ENCODE assay signal across 12 cellular contexts in the genomic region with DNA sequence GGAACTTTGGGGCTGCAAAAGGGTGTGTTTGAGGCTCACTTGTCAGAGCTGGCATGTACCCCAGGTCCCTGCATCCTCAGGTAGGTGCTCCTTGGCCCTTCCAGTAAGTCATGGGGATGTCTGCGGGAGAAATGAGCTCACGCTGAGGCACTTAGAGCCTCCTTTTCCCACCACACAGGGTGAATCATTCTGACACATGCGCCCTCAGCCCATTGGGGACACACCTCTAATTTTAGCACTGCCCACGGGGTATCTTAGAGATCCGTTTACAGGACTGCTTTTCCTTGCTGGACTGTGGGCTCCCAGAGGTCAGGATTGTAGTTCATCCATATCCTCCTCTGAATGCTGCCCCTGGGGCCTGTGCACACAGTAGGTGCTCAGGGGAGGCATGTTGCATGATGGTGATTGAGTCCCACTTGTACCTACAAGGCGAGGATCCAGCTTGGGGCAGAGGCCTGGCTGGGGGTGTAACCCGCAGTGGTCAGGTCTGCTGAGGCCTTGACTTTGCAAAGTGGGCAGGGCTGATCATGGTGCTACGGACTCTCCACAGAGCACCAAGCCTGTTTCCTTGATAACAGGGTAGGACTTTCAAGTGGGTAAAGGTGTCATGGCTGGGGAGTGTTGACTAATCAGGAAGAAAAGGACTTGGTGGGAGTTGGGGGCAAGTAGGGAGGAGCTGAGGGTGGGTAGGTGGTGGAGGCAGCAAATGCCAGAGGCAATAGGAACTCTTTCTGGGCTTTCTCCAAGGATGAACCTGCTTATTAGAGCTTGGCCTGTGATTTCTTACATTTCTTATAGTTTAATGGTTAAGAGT. TPM values are rescaled to one million over a fixed set of nuclear protein-coding genes. Genes with fewer than 3 reads are reported as not detected.
DNase-seq lines count a peak whose midpoint lies in the region; ATAC-seq and TF ChIP-seq lines count a peak whose summit lies in the region.
"Had no signal": no experiment of that assay in that cellular context is flagged by ENCODE, and none has a peak within 500 bp of the region (broad histone marks: within the 10 kb centered on the region; RNA-seq: fewer than 3 reads in every experiment).

No MANE protein-coding gene starts in this region.

- peak overlapping the region; percentile 23 for H3K9ac ChIP-seq in HCT116 (ENCODE audit: low read length)

- no peak overlapping the region for H2AFZ ChIP-seq in HCT116 (ENCODE audit: low read depth, low read length, poor library complexity, severe bottlenecking)

- H3K27ac ChIP-seq in HCT116 (ENCODE audit: low read depth, low read length): no peak overlapping the region; the same call in 1 of the 2 replicates
- H3K27ac ChIP-seq in breast epithelium: peak overlapping the region; percentile 74 to 75
- peak overlapping the region; percentile 77 for H3K27ac ChIP-seq in muscle layer of duodenum (ENCODE audit: low read length)

- H3K36me3 ChIP-seq in HCT116 (ENCODE audit: control insufficient read depth in 1 of 2, insufficient read depth in 2 of 2, low read length in 2 of 2) (0 out of 4 replicates have a peak, but pooled peaks cover 0 to 3% of the 10 kb centered on the region in 2 experiments), breast epithelium (no peaks in the 10 kb centered on the region), muscle layer of duodenum (ENCODE audit: control insufficient read depth in 1 of 2, insufficient read depth in 2 of 2, low read length in 2 of 2) (no peaks in the 10 kb centered on the region)

- H3K9me2 ChIP-seq in HCT116 (ENCODE audit: insufficient read depth): no peaks in the 10 kb centered on the region

- ATAC-seq in HCT116: peak; percentile 21; the same call in 1 of the 2 replicates

- DNase-seq in ACHN (peak; percentile 29), HCT116 (ENCODE audit: low read depth, low spot score) (no peak), breast epithelium (ENCODE audit: low spot score in 2 of 2) (no peak), NCI-H524 (lab: John Stamatoyannopoulos, UW) (no peak), NCI-H345 treated with DMSO at 0.1 percent for 48 hours (lab: John Stamatoyannopoulos, UW; ENCODE audit: unreplicated experiment) (no peak), retina (no peak)
- no peak for DNase-seq in stimulated activated CD4-positive, alpha-beta T cell treated with anti-CD3 and anti-CD28 coated beads, Interleukin-2, amount 100 ng/mL, for 48 hours
- DNase-seq: CD4-positive, CD25-positive, alpha-beta regulatory T cell; naive B cell; NCI-H2029 treated with DMSO at 0.1 percent for 48 hours had no signal

- no peaks in the 10 kb centered on the region for H4K20me1 ChIP-seq in HCT116 (ENCODE audit: insufficient read depth)

- intact Hi-C loops in HCT116 (cut with micrococcal nuclease): loop anchor here (10.0 kb wide), 1 partner anchor 48 kb away; no protein-coding TSS in a partner anchor
- intact Hi-C loops in breast epithelium (cut with DNase I; ENCODE audit: low total_unique reads): no loop called here

- TF ChIP-seq POLR2A in HCT116 (IDR thresholded peaks at IDR 0.05; ENCODE audit: borderline replicate concordance, extremely low read depth, insufficient read depth, insufficient read length) (no peak), breast epithelium (IDR thresholded peaks at IDR 0.05) (no peak)

- RAD21 ChIA-PET in HCT116 (lab: Charles Lee; ENCODE audit: low non-redundant PET in 1 of 2, low total read pairs in 2 of 2, uncharacterized antibody in 2 of 2, unreplicated experiment in 2 of 2): no interaction called here

- in situ Hi-C loops in ACHN (cut with HindIII; ENCODE audit: low pct_ligation_motif_present, low pct_unique_long_range_greater_than_20kb, low sequenced_read_pairs): no loop called here

- no peak for TF ChIP-seq CTCF in HCT116 (IDR thresholded peaks at IDR 0.05 in 2 of 3, conservative IDR thresholded peaks at IDR 0.05 in 1 of 3; ENCODE audit: borderline replicate concordance in 1 of 3, insufficient read depth in 1 of 3, low read depth in 2 of 3, low read length in 2 of 3)
- TF ChIP-seq CTCF in breast epithelium (IDR thresholded peaks at IDR 0.05): no peak

- peak overlapping the region; percentile 85 for H3K4me2 ChIP-seq in HCT116 (ENCODE audit: low read length)

- TF ChIP-seq RAD21 in HCT116 (IDR thresholded peaks at IDR 0.05; ENCODE audit: low read depth): no peak

- H3K79me2 ChIP-seq in HCT116 (ENCODE audit: insufficient read depth, low read length): peaks cover 4% of the 10 kb centered on the region; the same call in 1 of the 2 replicates

- H3K4me3 ChIP-seq in HCT116 (replicated peaks in 1 of 2; ENCODE audit: low read depth in 1 of 2, low read length in 2 of 2) (peak overlapping the region in 1 of 2 experiments; percentile 9; a peak in 1 of 4 replicates), breast epithelium (no peak overlapping the region), muscle layer of duodenum (ENCODE audit: low read depth in 1 of 2, low read length in 2 of 2) (no peak overlapping the region)

- no peaks in the 10 kb centered on the region for H3K27me3 ChIP-seq in HCT116 (ENCODE audit: insufficient read depth, low read length)
- H3K27me3 ChIP-seq in breast epithelium: no peaks in the 10 kb centered on the region
- no peaks in the 10 kb centered on the region for H3K27me3 ChIP-seq in muscle layer of duodenum (ENCODE audit: low read depth, low read length)

- POLR2A ChIA-PET in HCT116 (lab: Charles Lee): interaction anchor here (1.4 kb wide), 1 partner anchor 10 kb away, joined by 4 read pairs; no protein-coding TSS in a partner anchor

- CTCF ChIA-PET in HCT116 (lab: Charles Lee): no interaction called here

- no peaks in the 10 kb centered on the region for H3K9me3 ChIP-seq in HCT116 (ENCODE audit: control insufficient read depth in 1 of 2, insufficient read depth in 1 of 2, low read depth in 1 of 2, low read length in 2 of 2)
- no peaks in the 10 kb centered on the region for H3K9me3 ChIP-seq in breast epithelium
- H3K9me3 ChIP-seq in muscle layer of duodenum (ENCODE audit: control insufficient read depth in 1 of 2, low read length in 2 of 2): no peaks in the 10 kb centered on the region

- no TSS peak for BruUV-seq in HCT116 (replicated peaks; lab: Mats Ljungman, UMichigan)

- peaks cover 48 to 57% of the 10 kb centered on the region in 2 experiments for H3K4me1 ChIP-seq in HCT116 (ENCODE audit: control insufficient read depth in 1 of 2, insufficient read depth in 2 of 2, low read length in 2 of 2)
- peaks cover 0 to 12% of the 10 kb centered on the region in 2 donors for H3K4me1 ChIP-seq in breast epithelium
- peaks cover 32 to 49% of the 10 kb centered on the region in 2 donors for H3K4me1 ChIP-seq in muscle layer of duodenum (ENCODE audit: control insufficient read depth in 1 of 2, insufficient read depth in 2 of 2, low read length in 2 of 2)

TF ChIP-seq in HCT116, 20 proteins besides CTCF, POLR2A, EP300 and RAD21:
- TF ChIP-seq EZH2 (IDR thresholded peaks at IDR 0.05) (no peak), JUND (IDR thresholded peaks at IDR 0.05) (peak; percentile 42; the same call in 1 of the 2 replicates), FOSL1 (IDR thresholded peaks at IDR 0.05; ENCODE audit: low read depth) (peak; percentile 62), SP1 (IDR thresholded peaks at IDR 0.05; ENCODE audit: low read depth) (peak; percentile 35; the same call in 1 of the 2 replicates)
- TF ChIP-seq, protein P1, sequence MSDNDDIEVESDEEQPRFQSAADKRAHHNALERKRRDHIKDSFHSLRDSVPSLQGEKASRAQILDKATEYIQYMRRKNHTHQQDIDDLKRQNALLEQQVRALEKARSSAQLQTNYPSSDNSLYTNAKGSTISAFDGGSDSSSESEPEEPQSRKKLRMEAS (IDR thresholded peaks at IDR 0.05): peak; percentile 53; the same call in 1 of the 2 replicates
TF ChIP-seq in HCT116: peak in this region for 4.

RNA-seq across cellular contexts. Expression of a gene that starts 5.8 kb away (rescaled TPM):
- total RNA-seq in HCT116 (2021; ENCODE audit: unreplicated experiment) (16.0 TPM), breast epithelium (10 to 100 TPM; 53.3 to 89.5 (median 65.0) TPM)
- polyA plus RNA-seq in HCT116 (2012): 30.7 and 42.6 TPM in 2 replicates

RNA-seq across cellular contexts. Expression of a gene that starts 40.4 kb away (rescaled TPM):
- total RNA-seq in HCT116 (2021; ENCODE audit: unreplicated experiment): not detected
- 0.09 and 0.14 TPM in 2 replicates for polyA plus RNA-seq in HCT116 (2012)
- total RNA-seq in breast epithelium: 1 to 10 TPM in 1 of 3 donors, under 1 TPM in 2; 0.66 to 3.2 (median 0.73) TPM
- total RNA-seq: CD4-positive, CD25-positive, alpha-beta regulatory T cell; T-helper 2 cell treated with Interferon-gamma antibody and Interleukin-4, amounts not matched to agents 100 ng/mL and 5 ng/mL, for 36 hours had no signal
